In genomic region chr7:137992738-137993394, GRCh38 we compare ENCODE assay signal across 10 cellular contexts. TPM values are rescaled to one million over a fixed set of nuclear protein-coding genes. Genes with fewer than 3 reads are reported as not detected.
DNase-seq lines count a peak whose midpoint lies in the region; ATAC-seq, FAIRE-seq and TF ChIP-seq lines count a peak whose summit lies in the region.
"Had no signal": no experiment of that assay in that cellular context is flagged by ENCODE, and none has a peak within 500 bp of the region (broad histone marks: within the 10 kb centered on the region; RNA-seq: fewer than 3 reads in every experiment).

No MANE protein-coding gene starts in this region.

- 36% methylated on average over 4 of the region's 4 CpGs for WGBS in GM12878 (ENCODE audit: insufficient coverage, insufficient replicate concordance, low lambda C conversion rate, missing lambda C conversion rate)

- H3K27ac ChIP-seq in HUES48 (ENCODE audit: low read depth, low read length) (peak overlapping the region; percentile 2), GM12878 (ENCODE audit: control insufficient read depth, insufficient read depth) (peak overlapping the region; percentile 43), lower lobe of right lung (peak overlapping the region; percentile 48), Karpas-422 (ENCODE audit: low read length) (no peak overlapping the region)
- H3K27ac ChIP-seq: neutrophil had no signal

- H4K20me1 ChIP-seq in GM12878 (ENCODE audit: control insufficient read depth, insufficient read depth) (no peaks in the 10 kb centered on the region), Karpas-422 (ENCODE audit: insufficient read depth, low read depth, low read length) (no peaks in the 10 kb centered on the region)

- FAIRE-seq in GM12878 (lab: Jason Lieb, UNC): no peak

- no peaks in the 10 kb centered on the region for H3K27me3 ChIP-seq in HUES48 (ENCODE audit: control insufficient read depth, insufficient read depth, low read length)
- no peaks in the 10 kb centered on the region for H3K27me3 ChIP-seq in GM12878 (replicated peaks in 1 of 2; ENCODE audit: control insufficient read depth in 2 of 2, insufficient read depth in 2 of 2, low read length in 1 of 2)
- no peaks in the 10 kb centered on the region for H3K27me3 ChIP-seq in lower lobe of right lung (ENCODE audit: low read depth)
- no peaks in the 10 kb centered on the region for H3K27me3 ChIP-seq in Karpas-422 (ENCODE audit: low read length)
- H3K27me3 ChIP-seq: neutrophil had no signal

- H3K36me3 ChIP-seq in HUES48 (ENCODE audit: control insufficient read depth, insufficient read depth, low read length) (peaks cover 15% of the 10 kb centered on the region; the same call in 1 of the 2 replicates), GM12878 (ENCODE audit: control insufficient read depth in 2 of 2, insufficient read depth in 2 of 2, low read length in 1 of 2) (peaks cover 0 to 6% of the 10 kb centered on the region in 2 experiments; a peak in 1 of 4 replicates), lower lobe of right lung (no peaks in the 10 kb centered on the region), Karpas-422 (ENCODE audit: insufficient read depth, low read length) (no peaks in the 10 kb centered on the region)
- H3K36me3 ChIP-seq: neutrophil had no signal

- intact Hi-C loops in GM12878 (cut with micrococcal nuclease; ENCODE audit: unreplicated experiment) (loop anchor here (1.0 kb wide), 1 partner anchor 7 kb away; no protein-coding TSS in a partner anchor), lower lobe of right lung (cut with DNase I) (no loop called here)

- CTCF ChIA-PET in GM12878 (lab: Yijun Ruan, JAX): interaction anchor here (1.2 to 22.6 kb wide), 6 partner anchors 9 to 386 kb away, joined by 3 to 704 read pairs (median 6); partner anchors contain the start of gene CREB3L2

- no peaks in the 10 kb centered on the region for H3K9me2 ChIP-seq in Karpas-422 (replicated peaks; ENCODE audit: insufficient read depth, low read length)

- RAD21 ChIA-PET in GM12878 (lab: Charles Lee; ENCODE audit: unreplicated experiment): interaction anchor here (0.6 to 14.1 kb wide), 8 partner anchors 9 to 93 kb away, joined by 3 to 148 read pairs (median 6); partner anchors contain the start of gene CREB3L2

- H2AFZ ChIP-seq in GM12878 (ENCODE audit: control insufficient read depth, low read depth, low read length) (peak overlapping the region; percentile 52; the same call in 1 of the 2 replicates), Karpas-422 (ENCODE audit: low read length) (no peak overlapping the region)

- H3K4me1 ChIP-seq in HUES48 (ENCODE audit: control insufficient read depth, insufficient read depth, low read length): peaks cover 18% of the 10 kb centered on the region; the same call in 1 of the 2 replicates
- H3K4me1 ChIP-seq in GM12878 (ENCODE audit: control insufficient read depth, insufficient read depth, low read length): peaks cover 54% of the 10 kb centered on the region
- peaks cover 77% of the 10 kb centered on the region for H3K4me1 ChIP-seq in lower lobe of right lung
- H3K4me1 ChIP-seq in Karpas-422 (ENCODE audit: low read length): no peaks in the 10 kb centered on the region

- in situ Hi-C loops in GM12878 (cut with MboI): no loop called here

- H3K9ac ChIP-seq in HUES48 (ENCODE audit: low read depth, low read length) (no peak overlapping the region), GM12878 (ENCODE audit: control insufficient read depth, insufficient read depth, low read length) (peak overlapping the region; percentile 30; the same call in 1 of the 2 replicates), Karpas-422 (ENCODE audit: low read length) (no peak overlapping the region)

- BruUV-seq in GM12878 (replicated peaks; lab: Mats Ljungman, UMichigan): no TSS peak

- H3K4me3 ChIP-seq in HUES48 (ENCODE audit: low read depth, low read length): no peak overlapping the region
- H3K4me3 ChIP-seq in GM12878: peak overlapping the region; percentile 26; the same call in 1 of the 2 replicates
- H3K4me3 ChIP-seq in lower lobe of right lung: no peak overlapping the region
- H3K4me3 ChIP-seq in Karpas-422 (ENCODE audit: low read length): no peak overlapping the region

- H3K4me2 ChIP-seq in GM12878 (ENCODE audit: control insufficient read depth, insufficient read depth) (peak overlapping the region; percentile 58), Karpas-422 (ENCODE audit: low read depth, low read length, poor library complexity, severe bottlenecking) (no peak overlapping the region)

- H3K9me3 ChIP-seq in HUES48 (ENCODE audit: control insufficient read depth, insufficient read depth, low read length) (no peaks in the 10 kb centered on the region), GM12878 (replicated peaks; ENCODE audit: control insufficient read depth, insufficient read depth, low read length) (no peaks in the 10 kb centered on the region), lower lobe of right lung (no peaks in the 10 kb centered on the region), Karpas-422 (ENCODE audit: low read length) (no peaks in the 10 kb centered on the region)
- H3K9me3 ChIP-seq: neutrophil had no signal

- SMC1A ChIA-PET in GM12878 (lab: Charles Lee; ENCODE audit: uncharacterized antibody, unreplicated experiment): interaction anchor here (1.0 to 23.6 kb wide), 9 partner anchors 8 to 332 kb away, joined by 3 to 516 read pairs (median 5); partner anchors contain the start of gene CREB3L2

- TF ChIP-seq POLR2A in GM12878 (IDR thresholded peaks at IDR 0.05; ENCODE audit: low read depth, low read length): no peak

- DNase-seq in DMS 273 treated with DMSO at 0.1 percent for 48 hours (lab: John Stamatoyannopoulos, UW) (peak; percentile 65), GM12878 (ENCODE audit: low read depth, low spot score) (no peak), lower lobe of right lung (no peak), ureter (ENCODE audit: low spot score) (no peak), NCI-H1436 treated with DMSO at 0.1 percent for 48 hours (lab: John Stamatoyannopoulos, UW) (no peak), Karpas-422 (no peak)

- TF ChIP-seq CTCF in GM12878 (IDR thresholded peaks at IDR 0.05 in 2 of 3, conservative IDR thresholded peaks at IDR 0.05 in 1 of 3; ENCODE audit: control insufficient read depth in 2 of 3, extremely low read depth in 1 of 3, insufficient read depth in 1 of 3, low read depth in 3 of 3, low read length in 3 of 3) (no peak), lower lobe of right lung (IDR thresholded peaks at IDR 0.05) (no peak)

- POLR2A ChIA-PET in GM12878 (lab: Charles Lee): interaction anchor here (0.6 to 2.7 kb wide), 7 partner anchors 8 to 474 kb away, joined by 3 to 13 read pairs (median 3); no protein-coding TSS in a partner anchor

- TF ChIP-seq RAD21 in GM12878 (IDR thresholded peaks at IDR 0.05; ENCODE audit: insufficient read depth, low read depth, low read length): no peak

- H3K79me2 ChIP-seq in GM12878 (ENCODE audit: control insufficient read depth, insufficient read depth, low read length) (peaks cover 96% of the 10 kb centered on the region), Karpas-422 (ENCODE audit: low read length) (no peaks in the 10 kb centered on the region)

- TF ChIP-seq EP300 in GM12878 (IDR thresholded peaks at IDR 0.05; ENCODE audit: borderline replicate concordance in 1 of 2, control insufficient read depth in 1 of 2, low read depth in 2 of 2, low read length in 2 of 2): peak in 1 of 2 experiments; percentile 70; a peak in 2 of 4 replicates

- peak; percentile 44 for ATAC-seq in GM21360 (IDR thresholded peaks at IDR 0.05; ENCODE audit: unreplicated experiment)
- ATAC-seq in GM12878: peak; percentile 76
- ATAC-seq in lower lobe of right lung: peak; percentile 43 to 52
- ATAC-seq: Panc1 had no signal

TF ChIP-seq in GM12878, 131 proteins besides CTCF, POLR2A, EP300 and RAD21 (continues in another document):
- TF ChIP-seq RAD51 (IDR thresholded peaks at IDR 0.05) (no peak), GATAD2B (conservative IDR thresholded peaks at IDR 0.05; ENCODE audit: low read depth) (no peak), SUZ12 (IDR thresholded peaks at IDR 0.05; ENCODE audit: unreplicated experiment) (no peak), CHD2 (IDR thresholded peaks at IDR 0.05; ENCODE audit: borderline replicate concordance, low read depth, low read length) (no peak), YY1 (IDR thresholded peaks at IDR 0.05; ENCODE audit: low read depth, low read length) (peak; percentile 91), BCL11A (IDR thresholded peaks at IDR 0.05; ENCODE audit: low read depth, low read length) (0 out of 2 replicates have a peak, but pooled peaks have one; percentile 27), NR2F1 (conservative IDR thresholded peaks at IDR 0.05) (no peak)

RNA-seq across cellular contexts. Expression of gene CREB3L2, which starts 9.0 kb away (rescaled TPM):
- total RNA-seq in GM12878 (2013; cell fraction: nucleolus; rRNA removed): 131 and 139 TPM in 2 replicates
- total RNA-seq in GM12878 (2014; rRNA removed): 13.3 and 16.7 TPM in 2 replicates
- total RNA-seq in GM12878 (2014; rRNA removed; fragmentation: Illumina TruSeq; extraction: Trizol): 17.9 and 18.0 TPM in 2 replicates
- 65.2 and 67.1 TPM in 2 replicates for total RNA-seq in GM12878 (2021)
- 21.3 TPM for polyA plus RNA-seq in GM12878 (2011; ENCODE audit: low read depth)
- 21.5 and 34.9 TPM in 2 replicates for polyA plus RNA-seq in GM12878 (2011; rRNA removed)
- 25.6 and 30.7 TPM in 2 replicates for polyA plus RNA-seq in GM12878 (2011; cell fraction: cytosol; rRNA removed)
- 27.1 and 30.9 TPM in 2 replicates for polyA plus RNA-seq in GM12878 (2011; cell fraction: nucleus; rRNA removed)
- polyA plus RNA-seq in GM12878 (2012): 26.7 and 29.0 TPM in 2 replicates
- 34.5 and 38.4 TPM in 2 replicates for polyA plus RNA-seq in GM12878 (2014; fragmentation: Illumina TruSeq; extraction: Trizol)
- 1 to 10 TPM; 6.4 to 8.1 TPM for polyA plus RNA-seq in GM12878 (2014; fragmentation: Nextera tagmentation; extraction: Ambion mirVana)
- 21.8 and 29.4 TPM in 2 replicates for polyA plus RNA-seq in GM12878 (2014; rRNA removed)
- polyA plus RNA-seq in GM12878 (2016; fragmentation: Nextera tagmentation; extraction: Ambion mirVana): 10 to 100 TPM; 30.5 to 37.1 TPM
- 43.1 and 49.2 TPM in 2 replicates for polyA minus RNA-seq in GM12878 (2011; rRNA and poly(A)+ RNA removed)
- polyA minus RNA-seq in GM12878 (2011; cell fraction: cytosol; rRNA and poly(A)+ RNA removed): 20.9 and 21.9 TPM in 2 replicates
- polyA minus RNA-seq in GM12878 (2011; cell fraction: nucleus; rRNA and poly(A)+ RNA removed): 34.6 and 56.4 TPM in 2 replicates
- total RNA-seq in lower lobe of right lung: 48.9 TPM
- total RNA-seq in ureter: 126 TPM
- not detected in 2 replicates for total RNA-seq in Karpas-422 (2014; rRNA removed; shearing (Covaris generic); ENCODE audit: low replicate concordance)

Comparison
In these comparisons a context has a peak if more than half of its experiments do, and no peak if none do; other contexts are left out.
1. RNA of gene CREB3L2, which starts 9.0 kb away (total RNA-seq): 126 TPM in ureter (single experiment), 48.9 TPM in lower lobe of right lung (single experiment) and 13.3 to 139 TPM in GM12878; not detected in Karpas-422; every median in the first group is over 10 times any median in the second.
2. Peak in every context shown above with its lines, with median percentiles within 50 percentile points of each other: ATAC-seq.